In the genomic region with DNA sequence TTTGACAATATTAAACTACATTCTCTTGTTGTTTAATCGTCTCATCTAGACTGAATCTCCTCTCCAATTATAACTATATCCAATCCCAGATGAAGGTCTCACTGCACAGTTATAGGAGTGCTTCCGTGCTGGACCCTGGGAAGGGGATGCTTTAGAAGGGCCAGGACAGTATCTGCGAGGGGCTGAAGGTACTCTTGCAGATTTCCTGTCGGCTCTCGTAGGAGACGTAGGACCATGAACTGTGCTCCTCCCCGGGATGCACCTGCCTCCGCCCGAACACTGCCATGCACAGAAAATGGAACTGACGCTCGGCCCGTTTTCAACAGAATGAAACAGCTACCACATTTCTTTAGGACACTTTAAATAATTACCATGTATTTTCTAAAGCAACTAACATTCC, we compare ENCODE assay signal across 25 cellular contexts. TPM values are rescaled to one million over a fixed set of nuclear protein-coding genes. Genes with fewer than 3 reads are reported as not detected.
DNase-seq lines count a peak whose midpoint lies in the region; ATAC-seq, FAIRE-seq and TF ChIP-seq lines count a peak whose summit lies in the region.
"Had no signal": no experiment of that assay in that cellular context is flagged by ENCODE, and none has a peak within 500 bp of the region (broad histone marks: within the 10 kb centered on the region; RNA-seq: fewer than 3 reads in every experiment).

No MANE protein-coding gene starts in this region.

- FAIRE-seq in A549 (lab: Jason Lieb, UNC) (no peak), pancreas (lab: Jason Lieb, UNC) (no peak)

- no peaks in the 10 kb centered on the region for H3K36me3 Mint-ChIP-seq in stimulated activated effector memory CD8-positive, alpha-beta T cell treated with anti-CD3 and anti-CD28 coated beads, Interleukin-12 subunit alpha, Interleukin-12 subunit beta, amount 100 ng/mL, for 72 hours
- H3K36me3 Mint-ChIP-seq: IgD-negative memory B cell; natural killer cell treated with Interleukin-12 subunit alpha and Interleukin-12 subunit beta and Interleukin-15 and Interleukin-18, amount 100 ng/mL, for 72 hours had no signal

- DNase-seq in A549 (ENCODE audit: low read depth in 1 of 2, low spot score in 1 of 2) (no peak), esophagus squamous epithelium (lab: John Stamatoyannopoulos, UW) (no peak), pancreas (no peak), ovary (no peak), cortex of kidney (lab: John Stamatoyannopoulos, UW) (no peak)
- DNase-seq in stimulated activated effector memory CD8-positive, alpha-beta T cell treated with anti-CD3 and anti-CD28 coated beads, Interleukin-12 subunit alpha, Interleukin-12 subunit beta, amount 100 ng/mL, for 72 hours (ENCODE audit: low spot score in 2 of 2), result no peak
- DNase-seq: activated CD4-positive, alpha-beta T cell treated with anti-CD3 and anti-CD28 coated beads for 36 hours; activated naive CD4-positive, alpha-beta T cell treated with Interleukin-2 at 50 U/mL for 16 hours; activated T-cell treated with anti-CD3 and anti-CD28 coated beads, Interleukin-2, amount 50 U/mL, for 24 hours; adrenal gland; BE2C; DND-41; heart right ventricle; NCI-H1105; NCI-H1930; NCI-H69; SK-N-SH; stimulated activated CD4-positive, alpha-beta T cell treated with anti-CD3 and anti-CD28 coated beads, Interleukin-15, amount 100 ng/mL, for 24 hours; stimulated activated naive CD8-positive, alpha-beta T cell treated with anti-CD3 and anti-CD28 coated beads, Interleukin-15, amount 100 ng/mL, for 72 hours; T-helper 17 cell had no signal

- peak overlapping the region; percentile 88 for H3K4me2 ChIP-seq in A549

- TF ChIP-seq POLR2A in A549 (IDR thresholded peaks at IDR 0.05; ENCODE audit: low read length) (no peak), esophagus squamous epithelium (IDR thresholded peaks at IDR 0.05) (no peak), ovary (IDR thresholded peaks at IDR 0.05) (no peak)

- CTCF ChIA-PET in A549 (lab: Yijun Ruan, JAX), result no interaction called here

- TF ChIP-seq RAD21 in A549 (conservative IDR thresholded peaks at IDR 0.05 in 1 of 2, IDR thresholded peaks at IDR 0.05 in 1 of 2), result no peak

- H3K27me3 ChIP-seq in HUES64 (ENCODE audit: insufficient read depth, low read length) (no peaks in the 10 kb centered on the region), esophagus squamous epithelium (no peaks in the 10 kb centered on the region), pancreas (no peaks in the 10 kb centered on the region), ovary (no peaks in the 10 kb centered on the region)
- H3K27me3 ChIP-seq: adrenal gland, BE2C, heart right ventricle had no signal

- peaks cover 3% of the 10 kb centered on the region for H3K9me3 Mint-ChIP-seq in stimulated activated effector memory CD8-positive, alpha-beta T cell treated with anti-CD3 and anti-CD28 coated beads, Interleukin-12 subunit alpha, Interleukin-12 subunit beta, amount 100 ng/mL, for 72 hours
- H3K9me3 Mint-ChIP-seq: natural killer cell treated with Interleukin-12 subunit alpha and Interleukin-12 subunit beta and Interleukin-15 and Interleukin-18, amount 100 ng/mL, for 72 hours had no signal

- peaks cover 85% of the 10 kb centered on the region for H3K4me1 ChIP-seq in A549
- H3K4me1 ChIP-seq in HUES64 (ENCODE audit: insufficient read depth, low read length), result peaks cover 56% of the 10 kb centered on the region
- H3K4me1 ChIP-seq in esophagus squamous epithelium, result no peaks in the 10 kb centered on the region
- peaks cover 0 to 24% (median 22%) of the 10 kb centered on the region in 3 donors for H3K4me1 ChIP-seq in pancreas
- H3K4me1 ChIP-seq in ovary (ENCODE audit: insufficient read depth), result no peaks in the 10 kb centered on the region
- H3K4me1 ChIP-seq: adrenal gland, BE2C had no signal

- intact Hi-C loops in esophagus squamous epithelium (cut with DNase I), result no loop called here
- intact Hi-C loops in pancreas (cut with DNase I), result no loop called here
- intact Hi-C loops in ovary (cut with DNase I), result no loop called here

- POLR2A ChIA-PET in A549 (lab: Yijun Ruan, JAX), result no interaction called here

- peak overlapping the region; percentile 22; the same call in 1 of the 3 replicates for H3K4me3 ChIP-seq in A549
- H3K4me3 ChIP-seq in HUES64 (ENCODE audit: low read length), result no peak overlapping the region
- H3K4me3 ChIP-seq in esophagus squamous epithelium, result no peak overlapping the region
- H3K4me3 ChIP-seq in pancreas, result peak overlapping the region in 1 of 4 donors; percentile 6
- no peak overlapping the region for H3K4me3 ChIP-seq in ovary
- H3K4me3 ChIP-seq: adrenal gland had no signal

- no peaks in the 10 kb centered on the region for H3K4me1 Mint-ChIP-seq in stimulated activated effector memory CD8-positive, alpha-beta T cell treated with anti-CD3 and anti-CD28 coated beads, Interleukin-12 subunit alpha, Interleukin-12 subunit beta, amount 100 ng/mL, for 72 hours
- H3K4me1 Mint-ChIP-seq: activated CD4-positive, alpha-beta T cell treated with anti-CD3 and anti-CD28 coated beads for 36 hours; IgD-negative memory B cell; stimulated activated naive CD8-positive, alpha-beta T cell treated with anti-CD3 and anti-CD28 coated beads, Interleukin-15, amount 100 ng/mL, for 72 hours; T-helper 17 cell had no signal

- no peak overlapping the region for H3K9ac ChIP-seq in HUES64 (ENCODE audit: low read depth, low read length)
- H3K9ac ChIP-seq: SK-N-SH had no signal

- 73% methylated on average over 12 of the region's 12 CpGs for WGBS in A549 (ENCODE audit: missing lambda C conversion rate)
- 83% methylated on average over 12 of the region's 12 CpGs for WGBS in HUES64
- 56 to 81% methylated on average over 11 to 12 of the region's 12 CpGs for WGBS in esophagus squamous epithelium, 2 donors
- WGBS in pancreas, 2 donors, result 65 to 70% methylated on average over 12 of the region's 12 CpGs
- 86 to 87% (median 87%) methylated on average over 12 of the region's 12 CpGs for WGBS in ovary, 3 donors

- no peak for TF ChIP-seq CTCF in A549 (IDR thresholded peaks at IDR 0.05)
- TF ChIP-seq CTCF in esophagus squamous epithelium (IDR thresholded peaks at IDR 0.05), result no peak
- no peak for TF ChIP-seq CTCF in pancreas (IDR thresholded peaks at IDR 0.05)
- no peak for TF ChIP-seq CTCF in ovary (IDR thresholded peaks at IDR 0.05)

- no peak overlapping the region for H3K27ac Mint-ChIP-seq in stimulated activated effector memory CD8-positive, alpha-beta T cell treated with anti-CD3 and anti-CD28 coated beads, Interleukin-12 subunit alpha, Interleukin-12 subunit beta, amount 100 ng/mL, for 72 hours
- H3K27ac Mint-ChIP-seq: activated CD4-positive, alpha-beta T cell treated with anti-CD3 and anti-CD28 coated beads for 36 hours; activated T-cell treated with anti-CD3 and anti-CD28 coated beads, Interleukin-2, amount 50 U/mL, for 24 hours; IgD-negative memory B cell; natural killer cell treated with Interleukin-12 subunit alpha and Interleukin-12 subunit beta and Interleukin-15 and Interleukin-18, amount 100 ng/mL, for 72 hours; stimulated activated naive CD8-positive, alpha-beta T cell treated with anti-CD3 and anti-CD28 coated beads, Interleukin-15, amount 100 ng/mL, for 72 hours; T-helper 17 cell had no signal

- H3K36me3 ChIP-seq in HUES64 (ENCODE audit: insufficient read depth, low read length) (peaks cover 11% of the 10 kb centered on the region), esophagus squamous epithelium (no peaks in the 10 kb centered on the region), pancreas (no peaks in the 10 kb centered on the region), ovary (no peaks in the 10 kb centered on the region)
- H3K36me3 ChIP-seq: adrenal gland, BE2C, heart right ventricle had no signal

- TF ChIP-seq EP300 in A549 (IDR thresholded peaks at IDR 0.05), result no peak
- no peak for TF ChIP-seq EP300 in ovary (IDR thresholded peaks at IDR 0.05)

- ATAC-seq in A549 (no peak), pancreas (peak in 1 of 4 donors; percentile 20), HG03354 (IDR thresholded peaks at IDR 0.05; ENCODE audit: poor library complexity, severe bottlenecking, unreplicated experiment) (no peak)
- ATAC-seq in stimulated activated effector memory CD8-positive, alpha-beta T cell treated with anti-CD3 and anti-CD28 coated beads, Interleukin-12 subunit alpha, Interleukin-12 subunit beta, amount 100 ng/mL, for 72 hours, result no peak
- ATAC-seq: activated CD4-positive, alpha-beta T cell treated with anti-CD3 and anti-CD28 coated beads for 36 hours; natural killer cell treated with Interleukin-12 subunit alpha and Interleukin-12 subunit beta and Interleukin-15 and Interleukin-18, amount 100 ng/mL, for 72 hours; stimulated activated naive CD8-positive, alpha-beta T cell treated with anti-CD3 and anti-CD28 coated beads, Interleukin-15, amount 100 ng/mL, for 72 hours; T-helper 17 cell had no signal

- H3K27ac ChIP-seq in A549, result peak overlapping the region; percentile 77 to 91
- peak overlapping the region; percentile 43; the same call in 1 of the 2 replicates for H3K27ac ChIP-seq in HUES64 (ENCODE audit: low read depth, low read length)
- peak overlapping the region in 3 of 4 donors; percentile 2 to 35 (median 30) for H3K27ac ChIP-seq in esophagus squamous epithelium
- H3K27ac ChIP-seq in pancreas, result peak overlapping the region in 3 of 4 donors; percentile 23 to 59 (median 42)
- no peak overlapping the region for H3K27ac ChIP-seq in ovary
- H3K27ac ChIP-seq: adrenal gland had no signal

- no peak overlapping the region for H3K4me3 Mint-ChIP-seq in stimulated activated effector memory CD8-positive, alpha-beta T cell treated with anti-CD3 and anti-CD28 coated beads, Interleukin-12 subunit alpha, Interleukin-12 subunit beta, amount 100 ng/mL, for 72 hours
- H3K4me3 Mint-ChIP-seq: activated CD4-positive, alpha-beta T cell treated with anti-CD3 and anti-CD28 coated beads for 36 hours; activated T-cell treated with anti-CD3 and anti-CD28 coated beads, Interleukin-2, amount 50 U/mL, for 24 hours; IgD-negative memory B cell; natural killer cell treated with Interleukin-12 subunit alpha and Interleukin-12 subunit beta and Interleukin-15 and Interleukin-18, amount 100 ng/mL, for 72 hours; stimulated activated naive CD8-positive, alpha-beta T cell treated with anti-CD3 and anti-CD28 coated beads, Interleukin-15, amount 100 ng/mL, for 72 hours; T-helper 17 cell had no signal

- H3K9me3 ChIP-seq in A549 (no peaks in the 10 kb centered on the region), HUES64 (ENCODE audit: insufficient read depth, low read depth, low read length) (no peaks in the 10 kb centered on the region), esophagus squamous epithelium (no peaks in the 10 kb centered on the region), pancreas (no peaks in the 10 kb centered on the region), ovary (no peaks in the 10 kb centered on the region)
- H3K9me3 ChIP-seq: adrenal gland, BE2C, heart right ventricle, SK-N-SH had no signal

RNA-seq across cellular contexts. Expression of gene FAT1, which starts 39.4 kb away (rescaled TPM):
- polyA plus RNA-seq in A549 (2011; rRNA removed), result 177 and 225 TPM in 2 replicates
- polyA plus RNA-seq in A549 (2012; cell fraction: cytosol; rRNA removed), result 57.1 and 63.7 TPM in 2 replicates
- polyA plus RNA-seq in A549 (2012; cell fraction: nucleus; rRNA removed), result 201 and 278 TPM in 2 replicates
- polyA plus RNA-seq in A549 (2017; fragmentation: RNase III; extraction: RNeasy Plus Mini Kit Qiagen cat#74134 plus additional on column Dnase treatment), result 62.2 to 68.5 TPM (median 62.8 TPM) in 3 replicates
- 1,227 and 1,657 TPM in 2 replicates for polyA minus RNA-seq in A549 (2011; rRNA and poly(A)+ RNA removed)
- 50.1 TPM for polyA plus RNA-seq in HUES64 (2013, experiment 1 of 2)
- 58.0 TPM for polyA plus RNA-seq in HUES64 (2013, experiment 2 of 2)
- total RNA-seq in esophagus squamous epithelium, result 100 to 1,000 TPM in 1 of 4 donors, 10 to 100 TPM in 3; 21.0 to 109 (median 76.4) TPM
- 10 to 100 TPM; 54.8 to 91.6 (median 71.3) TPM for total RNA-seq in pancreas
- polyA plus RNA-seq in pancreas, result 10 to 100 TPM; 16.9 to 26.6 TPM
- 10 to 100 TPM; 24.9 to 78.6 (median 46.6) TPM for total RNA-seq in ovary
- polyA plus RNA-seq in ovary, result 10 to 100 TPM; 20.5 to 48.8 TPM
- total RNA-seq: activated CD8-positive, alpha-beta memory T cell treated with anti-CD3 and anti-CD28 coated beads for 36 hours; natural killer cell treated with Interleukin-12 subunit alpha and Interleukin-12 subunit beta and Interleukin-15 and Interleukin-18, amount 100 ng/mL, for 72 hours; T-helper 17 cell had no signal
- polyA plus RNA-seq: IgD-negative memory B cell had no signal

Comparison
In these comparisons a context has a peak if more than half of its experiments do, and no peak if none do; other contexts are left out.
1. H3K27ac ChIP-seq: peak in A549 (2 of 2), HUES64 (single experiment), esophagus squamous epithelium (3 of 4) and pancreas (3 of 4); none in ovary (0 of 2).